1 cellular context compared by ENCODE assay signal in the genomic region with DNA sequence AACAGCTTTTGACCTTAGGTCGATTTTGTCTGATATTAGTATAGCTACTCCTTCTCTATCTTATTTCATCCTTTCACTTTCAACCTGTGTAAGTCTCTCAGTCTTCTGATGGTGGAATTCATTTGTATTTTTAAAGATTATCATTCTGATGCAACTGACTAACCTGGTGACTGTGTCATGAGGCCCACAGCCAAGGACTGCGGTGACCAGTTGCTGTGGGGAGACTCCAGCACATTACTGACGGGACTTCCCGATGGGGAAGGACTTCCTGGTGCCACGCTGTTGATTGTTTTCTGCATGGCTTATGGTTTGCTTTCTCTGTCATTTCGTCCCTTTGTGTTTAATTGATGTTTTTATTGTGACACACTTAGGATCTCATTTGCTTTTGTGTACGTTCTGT.
TF ChIP-seq lines count a peak whose summit lies in the region.

No MANE protein-coding gene starts in this region.

TF ChIP-seq in K562, 482 proteins besides CTCF, POLR2A, EP300 and RAD21 (continued from another document):
- TF ChIP-seq, protein P1, sequence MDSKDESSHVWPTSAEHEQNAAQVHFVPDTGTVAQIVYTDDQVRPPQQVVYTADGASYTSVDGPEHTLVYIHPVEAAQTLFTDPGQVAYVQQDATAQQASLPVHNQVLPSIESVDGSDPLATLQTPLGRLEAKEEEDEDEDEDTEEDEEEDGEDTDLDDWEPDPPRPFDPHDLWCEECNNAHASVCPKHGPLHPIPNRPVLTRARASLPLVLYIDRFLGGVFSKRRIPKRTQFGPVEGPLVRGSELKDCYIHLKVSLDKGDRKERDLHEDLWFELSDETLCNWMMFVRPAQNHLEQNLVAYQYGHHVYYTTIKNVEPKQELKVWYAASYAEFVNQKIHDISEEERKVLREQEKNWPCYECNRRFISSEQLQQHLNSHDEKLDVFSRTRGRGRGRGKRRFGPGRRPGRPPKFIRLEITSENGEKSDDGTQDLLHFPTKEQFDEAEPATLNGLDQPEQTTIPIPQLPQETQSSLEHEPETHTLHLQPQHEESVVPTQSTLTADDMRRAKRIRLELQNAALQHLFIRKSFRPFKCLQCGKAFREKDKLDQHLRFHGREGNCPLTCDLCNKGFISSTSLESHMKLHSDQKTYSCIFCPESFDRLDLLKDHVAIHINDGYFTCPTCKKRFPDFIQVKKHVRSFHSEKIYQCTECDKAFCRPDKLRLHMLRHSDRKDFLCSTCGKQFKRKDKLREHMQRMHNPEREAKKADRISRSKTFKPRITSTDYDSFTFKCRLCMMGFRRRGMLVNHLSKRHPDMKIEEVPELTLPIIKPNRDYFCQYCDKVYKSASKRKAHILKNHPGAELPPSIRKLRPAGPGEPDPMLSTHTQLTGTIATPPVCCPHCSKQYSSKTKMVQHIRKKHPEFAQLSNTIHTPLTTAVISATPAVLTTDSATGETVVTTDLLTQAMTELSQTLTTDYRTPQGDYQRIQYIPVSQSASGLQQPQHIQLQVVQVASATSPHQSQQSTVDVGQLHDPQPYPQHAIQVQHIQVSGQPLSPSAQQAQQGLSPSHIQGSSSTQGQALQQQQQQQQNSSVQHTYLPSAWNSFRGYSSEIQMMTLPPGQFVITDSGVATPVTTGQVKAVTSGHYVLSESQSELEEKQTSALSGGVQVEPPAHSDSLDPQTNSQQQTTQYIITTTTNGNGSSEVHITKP (IDR thresholded peaks at IDR 0.05; ENCODE audit: partially characterized antibody) = no peak
- no peak for TF ChIP-seq U2AF2 (optimal IDR thresholded peaks at IDR 0.05; ENCODE audit: low read depth, low read length)
- TF ChIP-seq, protein P2, sequence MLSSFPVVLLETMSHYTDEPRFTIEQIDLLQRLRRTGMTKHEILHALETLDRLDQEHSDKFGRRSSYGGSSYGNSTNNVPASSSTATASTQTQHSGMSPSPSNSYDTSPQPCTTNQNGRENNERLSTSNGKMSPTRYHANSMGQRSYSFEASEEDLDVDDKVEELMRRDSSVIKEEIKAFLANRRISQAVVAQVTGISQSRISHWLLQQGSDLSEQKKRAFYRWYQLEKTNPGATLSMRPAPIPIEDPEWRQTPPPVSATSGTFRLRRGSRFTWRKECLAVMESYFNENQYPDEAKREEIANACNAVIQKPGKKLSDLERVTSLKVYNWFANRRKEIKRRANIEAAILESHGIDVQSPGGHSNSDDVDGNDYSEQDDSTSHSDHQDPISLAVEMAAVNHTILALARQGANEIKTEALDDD (IDR thresholded peaks at IDR 0.05) = peak; percentile 82
